Comparison of ENCODE assay signal across 12 cellular contexts in genomic region chr22:22410121-22410520, GRCh38.
DNase-seq lines count a peak whose midpoint lies in the region; ATAC-seq and TF ChIP-seq lines count a peak whose summit lies in the region.
"Had no signal": no experiment of that assay in that cellular context is flagged by ENCODE, and none has a peak within 500 bp of the region (broad histone marks: within the 10 kb centered on the region; RNA-seq: fewer than 3 reads in every experiment).

No MANE protein-coding gene starts in this region.

- H3K4me3 ChIP-seq in gastroesophageal sphincter = no peak overlapping the region
- H3K4me3 ChIP-seq: cardiac muscle cell, psoas muscle, stomach had no signal

- H3K36me3 ChIP-seq in gastroesophageal sphincter = no peaks in the 10 kb centered on the region
- H3K36me3 ChIP-seq: cardiac muscle cell, stomach had no signal

- TF ChIP-seq EP300 in gastroesophageal sphincter (IDR thresholded peaks at IDR 0.05) = no peak

- H3K27me3 Mint-ChIP-seq in stimulated activated naive CD8-positive, alpha-beta T cell treated with anti-CD3 and anti-CD28 coated beads, Interleukin-15, Interleukin-2, amounts not matched to agents 100 ng/mL and 50 ng/mL, for 24 hours = peaks cover 30% of the 10 kb centered on the region

- WGBS in gastroesophageal sphincter (ENCODE audit: low coverage in 1 of 2), 2 donors = 7 to 20% methylated on average over 1 to 2 of the region's 5 CpGs

- ATAC-seq in GM19438 (IDR thresholded peaks at IDR 0.05; ENCODE audit: low read depth, unreplicated experiment) = peak; percentile 78
- peak; percentile 36 for ATAC-seq in gastroesophageal sphincter

- DNase-seq in NCI-H69 (lab: John Stamatoyannopoulos, UW) (peak; percentile 88), NCI-H1092 treated with DMSO at 0.1 percent for 48 hours (lab: John Stamatoyannopoulos, UW) (no peak)
- no peak for DNase-seq in activated CD8-positive, alpha-beta memory T cell treated with anti-CD3 and anti-CD28 coated beads for 24 hours
- no peak for DNase-seq in stimulated activated CD4-positive, alpha-beta T cell treated with anti-CD3 and anti-CD28 coated beads, Interleukin-12 subunit alpha, Interleukin-12 subunit beta, amount 100 ng/mL, for 4 hours
- DNase-seq: activated CD4-positive, alpha-beta T cell treated with anti-CD3 and anti-CD28 coated beads, Interleukin-2, amount 10 ng/mL, durations not matched to agents 24 days and 14 days; NCI-H187; stomach had no signal

- H3K27ac Mint-ChIP-seq in stimulated activated naive CD8-positive, alpha-beta T cell treated with anti-CD3 and anti-CD28 coated beads, Interleukin-15, Interleukin-2, amounts not matched to agents 100 ng/mL and 50 ng/mL, for 24 hours = no peak overlapping the region
- H3K27ac Mint-ChIP-seq: activated CD4-positive, alpha-beta T cell treated with anti-CD3 and anti-CD28 coated beads, Interleukin-2, amount 10 ng/mL, durations not matched to agents 24 days and 14 days had no signal

- peaks cover 0 to 14% (median 2%) of the 10 kb centered on the region in 3 donors for H3K9me3 ChIP-seq in gastroesophageal sphincter
- H3K9me3 ChIP-seq: psoas muscle had no signal

- H3K36me3 Mint-ChIP-seq in stimulated activated naive CD8-positive, alpha-beta T cell treated with anti-CD3 and anti-CD28 coated beads, Interleukin-15, Interleukin-2, amounts not matched to agents 100 ng/mL and 50 ng/mL, for 24 hours (ENCODE audit: low read depth) = no peaks in the 10 kb centered on the region

- no peak for TF ChIP-seq CTCF in gastroesophageal sphincter (IDR thresholded peaks at IDR 0.05)

- peaks cover 60% of the 10 kb centered on the region for H3K27me3 ChIP-seq in gastroesophageal sphincter
- H3K27me3 ChIP-seq: cardiac muscle cell had no signal

- no peaks in the 10 kb centered on the region for H3K9me3 Mint-ChIP-seq in stimulated activated naive CD8-positive, alpha-beta T cell treated with anti-CD3 and anti-CD28 coated beads, Interleukin-15, Interleukin-2, amounts not matched to agents 100 ng/mL and 50 ng/mL, for 24 hours
- H3K9me3 Mint-ChIP-seq: activated CD4-positive, alpha-beta T cell treated with anti-CD3 and anti-CD28 coated beads, Interleukin-2, amount 10 ng/mL, durations not matched to agents 24 days and 14 days had no signal

- H3K4me1 ChIP-seq in gastroesophageal sphincter = no peaks in the 10 kb centered on the region
- H3K4me1 ChIP-seq: psoas muscle, stomach had no signal

- H3K4me3 Mint-ChIP-seq in stimulated activated naive CD8-positive, alpha-beta T cell treated with anti-CD3 and anti-CD28 coated beads, Interleukin-15, Interleukin-2, amounts not matched to agents 100 ng/mL and 50 ng/mL, for 24 hours = peak overlapping the region; percentile 20
- H3K4me3 Mint-ChIP-seq: activated CD4-positive, alpha-beta T cell treated with anti-CD3 and anti-CD28 coated beads, Interleukin-2, amount 10 ng/mL, durations not matched to agents 24 days and 14 days had no signal

- H3K27ac ChIP-seq in gastroesophageal sphincter = no peak overlapping the region
- H3K27ac ChIP-seq: cardiac muscle cell, psoas muscle, stomach had no signal

- no peak for TF ChIP-seq POLR2A in gastroesophageal sphincter (IDR thresholded peaks at IDR 0.05)

- H3K4me1 Mint-ChIP-seq in stimulated activated naive CD8-positive, alpha-beta T cell treated with anti-CD3 and anti-CD28 coated beads, Interleukin-15, Interleukin-2, amounts not matched to agents 100 ng/mL and 50 ng/mL, for 24 hours (ENCODE audit: low read depth) = peaks cover 4% of the 10 kb centered on the region
- H3K4me1 Mint-ChIP-seq: activated CD4-positive, alpha-beta T cell treated with anti-CD3 and anti-CD28 coated beads, Interleukin-2, amount 10 ng/mL, durations not matched to agents 24 days and 14 days had no signal
